In the genomic region with DNA sequence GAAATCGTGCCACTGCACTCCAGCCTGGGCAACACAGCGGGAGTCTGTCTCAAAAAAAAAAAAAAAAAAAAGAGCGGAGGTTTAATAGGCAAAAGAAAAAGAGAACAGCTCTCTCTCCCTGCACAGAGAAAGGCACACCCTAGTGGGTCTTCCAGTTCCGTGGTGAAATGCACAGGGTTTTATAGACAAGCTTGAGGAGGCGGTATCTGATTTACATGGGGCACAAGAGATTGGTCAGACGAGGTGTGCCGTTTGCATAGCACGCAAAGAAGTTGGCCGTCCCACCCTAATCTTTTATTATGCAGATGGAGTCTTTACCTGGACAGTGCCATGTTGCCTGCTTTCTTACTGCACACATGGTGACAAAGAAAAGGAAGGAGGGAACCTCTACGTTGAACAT, we compare ENCODE assay signal across 2 cellular contexts.
TF ChIP-seq lines count a peak whose summit lies in the region.

No MANE protein-coding gene starts in this region.

TF ChIP-seq in HEK293, 187 proteins besides CTCF, POLR2A, EP300 and RAD21 (continued from another document and continues in another):
- TF ChIP-seq, protein P1, sequence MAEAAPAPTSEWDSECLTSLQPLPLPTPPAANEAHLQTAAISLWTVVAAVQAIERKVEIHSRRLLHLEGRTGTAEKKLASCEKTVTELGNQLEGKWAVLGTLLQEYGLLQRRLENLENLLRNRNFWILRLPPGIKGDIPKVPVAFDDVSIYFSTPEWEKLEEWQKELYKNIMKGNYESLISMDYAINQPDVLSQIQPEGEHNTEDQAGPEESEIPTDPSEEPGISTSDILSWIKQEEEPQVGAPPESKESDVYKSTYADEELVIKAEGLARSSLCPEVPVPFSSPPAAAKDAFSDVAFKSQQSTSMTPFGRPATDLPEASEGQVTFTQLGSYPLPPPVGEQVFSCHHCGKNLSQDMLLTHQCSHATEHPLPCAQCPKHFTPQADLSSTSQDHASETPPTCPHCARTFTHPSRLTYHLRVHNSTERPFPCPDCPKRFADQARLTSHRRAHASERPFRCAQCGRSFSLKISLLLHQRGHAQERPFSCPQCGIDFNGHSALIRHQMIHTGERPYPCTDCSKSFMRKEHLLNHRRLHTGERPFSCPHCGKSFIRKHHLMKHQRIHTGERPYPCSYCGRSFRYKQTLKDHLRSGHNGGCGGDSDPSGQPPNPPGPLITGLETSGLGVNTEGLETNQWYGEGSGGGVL (tag by site-specific recombination; IDR thresholded peaks at IDR 0.05) = no peak
- TF ChIP-seq MYNN (tag by site-specific recombination; IDR thresholded peaks at IDR 0.05; ENCODE audit: borderline replicate concordance) (no peak), ZIC2 (tag by site-specific recombination; IDR thresholded peaks at IDR 0.05) (peak; percentile 31; the same call in 1 of the 2 replicates), ZNF629 (tag by site-specific recombination; IDR thresholded peaks at IDR 0.05) (no peak), ZFP37 (tag by site-specific recombination; IDR thresholded peaks at IDR 0.05) (no peak), ZNF140 (tag by site-specific recombination; IDR thresholded peaks at IDR 0.05) (no peak), ZEB2 (tag by site-specific recombination; IDR thresholded peaks at IDR 0.05) (no peak), ZNF768 (tag by site-specific recombination; IDR thresholded peaks at IDR 0.05) (no peak), ZNF23 (tag by site-specific recombination; IDR thresholded peaks at IDR 0.05; ENCODE audit: borderline replicate concordance) (no peak), ZFP69B (tag by site-specific recombination; IDR thresholded peaks at IDR 0.05) (no peak), TCF7L2 (IDR thresholded peaks at IDR 0.05; ENCODE audit: borderline replicate concordance, low read depth, low read length) (no peak), ZBTB17 (tag by site-specific recombination; IDR thresholded peaks at IDR 0.05) (peak; percentile 46; the same call in 1 of the 2 replicates), ZNF48 (tag by site-specific recombination; IDR thresholded peaks at IDR 0.05) (no peak), ZSCAN16 (tag by site-specific recombination; IDR thresholded peaks at IDR 0.05) (no peak), ZNF670 (tag by site-specific recombination; IDR thresholded peaks at IDR 0.05; ENCODE audit: low read depth) (no peak), GLI2 (tag by site-specific recombination; IDR thresholded peaks at IDR 0.05; ENCODE audit: borderline replicate concordance, low read depth) (no peak), SCRT2 (tag by site-specific recombination; IDR thresholded peaks at IDR 0.05) (no peak)
- TF ChIP-seq, protein P2, sequence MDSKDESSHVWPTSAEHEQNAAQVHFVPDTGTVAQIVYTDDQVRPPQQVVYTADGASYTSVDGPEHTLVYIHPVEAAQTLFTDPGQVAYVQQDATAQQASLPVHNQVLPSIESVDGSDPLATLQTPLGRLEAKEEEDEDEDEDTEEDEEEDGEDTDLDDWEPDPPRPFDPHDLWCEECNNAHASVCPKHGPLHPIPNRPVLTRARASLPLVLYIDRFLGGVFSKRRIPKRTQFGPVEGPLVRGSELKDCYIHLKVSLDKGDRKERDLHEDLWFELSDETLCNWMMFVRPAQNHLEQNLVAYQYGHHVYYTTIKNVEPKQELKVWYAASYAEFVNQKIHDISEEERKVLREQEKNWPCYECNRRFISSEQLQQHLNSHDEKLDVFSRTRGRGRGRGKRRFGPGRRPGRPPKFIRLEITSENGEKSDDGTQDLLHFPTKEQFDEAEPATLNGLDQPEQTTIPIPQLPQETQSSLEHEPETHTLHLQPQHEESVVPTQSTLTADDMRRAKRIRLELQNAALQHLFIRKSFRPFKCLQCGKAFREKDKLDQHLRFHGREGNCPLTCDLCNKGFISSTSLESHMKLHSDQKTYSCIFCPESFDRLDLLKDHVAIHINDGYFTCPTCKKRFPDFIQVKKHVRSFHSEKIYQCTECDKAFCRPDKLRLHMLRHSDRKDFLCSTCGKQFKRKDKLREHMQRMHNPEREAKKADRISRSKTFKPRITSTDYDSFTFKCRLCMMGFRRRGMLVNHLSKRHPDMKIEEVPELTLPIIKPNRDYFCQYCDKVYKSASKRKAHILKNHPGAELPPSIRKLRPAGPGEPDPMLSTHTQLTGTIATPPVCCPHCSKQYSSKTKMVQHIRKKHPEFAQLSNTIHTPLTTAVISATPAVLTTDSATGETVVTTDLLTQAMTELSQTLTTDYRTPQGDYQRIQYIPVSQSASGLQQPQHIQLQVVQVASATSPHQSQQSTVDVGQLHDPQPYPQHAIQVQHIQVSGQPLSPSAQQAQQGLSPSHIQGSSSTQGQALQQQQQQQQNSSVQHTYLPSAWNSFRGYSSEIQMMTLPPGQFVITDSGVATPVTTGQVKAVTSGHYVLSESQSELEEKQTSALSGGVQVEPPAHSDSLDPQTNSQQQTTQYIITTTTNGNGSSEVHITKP (tag by site-specific recombination; IDR thresholded peaks at IDR 0.05) = peak; percentile 73
- TF ChIP-seq, protein P3, sequence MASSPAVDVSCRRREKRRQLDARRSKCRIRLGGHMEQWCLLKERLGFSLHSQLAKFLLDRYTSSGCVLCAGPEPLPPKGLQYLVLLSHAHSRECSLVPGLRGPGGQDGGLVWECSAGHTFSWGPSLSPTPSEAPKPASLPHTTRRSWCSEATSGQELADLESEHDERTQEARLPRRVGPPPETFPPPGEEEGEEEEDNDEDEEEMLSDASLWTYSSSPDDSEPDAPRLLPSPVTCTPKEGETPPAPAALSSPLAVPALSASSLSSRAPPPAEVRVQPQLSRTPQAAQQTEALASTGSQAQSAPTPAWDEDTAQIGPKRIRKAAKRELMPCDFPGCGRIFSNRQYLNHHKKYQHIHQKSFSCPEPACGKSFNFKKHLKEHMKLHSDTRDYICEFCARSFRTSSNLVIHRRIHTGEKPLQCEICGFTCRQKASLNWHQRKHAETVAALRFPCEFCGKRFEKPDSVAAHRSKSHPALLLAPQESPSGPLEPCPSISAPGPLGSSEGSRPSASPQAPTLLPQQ (tag by site-specific recombination; IDR thresholded peaks at IDR 0.05) = no peak
- TF ChIP-seq, protein P4, sequence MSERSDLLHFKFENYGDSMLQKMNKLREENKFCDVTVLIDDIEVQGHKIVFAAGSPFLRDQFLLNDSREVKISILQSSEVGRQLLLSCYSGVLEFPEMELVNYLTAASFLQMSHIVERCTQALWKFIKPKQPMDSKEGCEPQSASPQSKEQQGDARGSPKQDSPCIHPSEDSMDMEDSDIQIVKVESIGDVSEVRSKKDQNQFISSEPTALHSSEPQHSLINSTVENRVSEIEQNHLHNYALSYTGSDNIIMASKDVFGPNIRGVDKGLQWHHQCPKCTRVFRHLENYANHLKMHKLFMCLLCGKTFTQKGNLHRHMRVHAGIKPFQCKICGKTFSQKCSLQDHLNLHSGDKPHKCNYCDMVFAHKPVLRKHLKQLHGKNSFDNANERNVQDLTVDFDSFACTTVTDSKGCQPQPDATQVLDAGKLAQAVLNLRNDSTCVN (tag by site-specific recombination; optimal IDR thresholded peaks at IDR 0.05) = no peak

TF ChIP-seq in WTC11, 78 proteins besides CTCF, POLR2A, EP300 and RAD21 (continued from another document):
- TF ChIP-seq, protein P5, sequence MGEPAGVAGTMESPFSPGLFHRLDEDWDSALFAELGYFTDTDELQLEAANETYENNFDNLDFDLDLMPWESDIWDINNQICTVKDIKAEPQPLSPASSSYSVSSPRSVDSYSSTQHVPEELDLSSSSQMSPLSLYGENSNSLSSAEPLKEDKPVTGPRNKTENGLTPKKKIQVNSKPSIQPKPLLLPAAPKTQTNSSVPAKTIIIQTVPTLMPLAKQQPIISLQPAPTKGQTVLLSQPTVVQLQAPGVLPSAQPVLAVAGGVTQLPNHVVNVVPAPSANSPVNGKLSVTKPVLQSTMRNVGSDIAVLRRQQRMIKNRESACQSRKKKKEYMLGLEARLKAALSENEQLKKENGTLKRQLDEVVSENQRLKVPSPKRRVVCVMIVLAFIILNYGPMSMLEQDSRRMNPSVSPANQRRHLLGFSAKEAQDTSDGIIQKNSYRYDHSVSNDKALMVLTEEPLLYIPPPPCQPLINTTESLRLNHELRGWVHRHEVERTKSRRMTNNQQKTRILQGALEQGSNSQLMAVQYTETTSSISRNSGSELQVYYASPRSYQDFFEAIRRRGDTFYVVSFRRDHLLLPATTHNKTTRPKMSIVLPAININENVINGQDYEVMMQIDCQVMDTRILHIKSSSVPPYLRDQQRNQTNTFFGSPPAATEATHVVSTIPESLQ (CRISPR knock-in tag; IDR thresholded peaks at IDR 0.05) = no peak
- TF ChIP-seq, protein P6, sequence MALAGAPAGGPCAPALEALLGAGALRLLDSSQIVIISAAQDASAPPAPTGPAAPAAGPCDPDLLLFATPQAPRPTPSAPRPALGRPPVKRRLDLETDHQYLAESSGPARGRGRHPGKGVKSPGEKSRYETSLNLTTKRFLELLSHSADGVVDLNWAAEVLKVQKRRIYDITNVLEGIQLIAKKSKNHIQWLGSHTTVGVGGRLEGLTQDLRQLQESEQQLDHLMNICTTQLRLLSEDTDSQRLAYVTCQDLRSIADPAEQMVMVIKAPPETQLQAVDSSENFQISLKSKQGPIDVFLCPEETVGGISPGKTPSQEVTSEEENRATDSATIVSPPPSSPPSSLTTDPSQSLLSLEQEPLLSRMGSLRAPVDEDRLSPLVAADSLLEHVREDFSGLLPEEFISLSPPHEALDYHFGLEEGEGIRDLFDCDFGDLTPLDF (CRISPR knock-in tag; IDR thresholded peaks at IDR 0.05) = no peak
- TF ChIP-seq, protein P7, sequence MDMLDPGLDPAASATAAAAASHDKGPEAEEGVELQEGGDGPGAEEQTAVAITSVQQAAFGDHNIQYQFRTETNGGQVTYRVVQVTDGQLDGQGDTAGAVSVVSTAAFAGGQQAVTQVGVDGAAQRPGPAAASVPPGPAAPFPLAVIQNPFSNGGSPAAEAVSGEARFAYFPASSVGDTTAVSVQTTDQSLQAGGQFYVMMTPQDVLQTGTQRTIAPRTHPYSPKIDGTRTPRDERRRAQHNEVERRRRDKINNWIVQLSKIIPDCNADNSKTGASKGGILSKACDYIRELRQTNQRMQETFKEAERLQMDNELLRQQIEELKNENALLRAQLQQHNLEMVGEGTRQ (CRISPR knock-in tag; IDR thresholded peaks at IDR 0.05) = no peak
- TF ChIP-seq, protein P8, sequence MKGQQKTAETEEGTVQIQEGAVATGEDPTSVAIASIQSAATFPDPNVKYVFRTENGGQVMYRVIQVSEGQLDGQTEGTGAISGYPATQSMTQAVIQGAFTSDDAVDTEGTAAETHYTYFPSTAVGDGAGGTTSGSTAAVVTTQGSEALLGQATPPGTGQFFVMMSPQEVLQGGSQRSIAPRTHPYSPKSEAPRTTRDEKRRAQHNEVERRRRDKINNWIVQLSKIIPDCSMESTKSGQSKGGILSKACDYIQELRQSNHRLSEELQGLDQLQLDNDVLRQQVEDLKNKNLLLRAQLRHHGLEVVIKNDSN (CRISPR knock-in tag; IDR thresholded peaks at IDR 0.05) = no peak
- TF ChIP-seq FOXP1 (CRISPR knock-in tag; IDR thresholded peaks at IDR 0.05; ENCODE audit: borderline replicate concordance) (no peak), NFE2L1 (CRISPR knock-in tag; IDR thresholded peaks at IDR 0.05) (no peak), GTF2I (CRISPR knock-in tag; conservative IDR thresholded peaks at IDR 0.05) (no peak), ETV6 (CRISPR knock-in tag; IDR thresholded peaks at IDR 0.05) (no peak)
- TF ChIP-seq, protein P9, sequence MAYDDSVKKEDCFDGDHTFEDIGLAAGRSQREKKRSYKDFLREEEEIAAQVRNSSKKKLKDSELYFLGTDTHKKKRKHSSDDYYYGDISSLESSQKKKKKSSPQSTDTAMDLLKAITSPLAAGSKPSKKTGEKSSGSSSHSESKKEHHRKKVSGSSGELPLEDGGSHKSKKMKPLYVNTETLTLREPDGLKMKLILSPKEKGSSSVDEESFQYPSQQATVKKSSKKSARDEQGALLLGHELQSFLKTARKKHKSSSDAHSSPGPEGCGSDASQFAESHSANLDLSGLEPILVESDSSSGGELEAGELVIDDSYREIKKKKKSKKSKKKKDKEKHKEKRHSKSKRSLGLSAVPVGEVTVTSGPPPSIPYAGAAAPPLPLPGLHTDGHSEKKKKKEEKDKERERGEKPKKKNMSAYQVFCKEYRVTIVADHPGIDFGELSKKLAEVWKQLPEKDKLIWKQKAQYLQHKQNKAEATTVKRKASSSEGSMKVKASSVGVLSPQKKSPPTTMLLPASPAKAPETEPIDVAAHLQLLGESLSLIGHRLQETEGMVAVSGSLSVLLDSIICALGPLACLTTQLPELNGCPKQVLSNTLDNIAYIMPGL (CRISPR knock-in tag; IDR thresholded peaks at IDR 0.05) = no peak
- TF ChIP-seq, protein P10, sequence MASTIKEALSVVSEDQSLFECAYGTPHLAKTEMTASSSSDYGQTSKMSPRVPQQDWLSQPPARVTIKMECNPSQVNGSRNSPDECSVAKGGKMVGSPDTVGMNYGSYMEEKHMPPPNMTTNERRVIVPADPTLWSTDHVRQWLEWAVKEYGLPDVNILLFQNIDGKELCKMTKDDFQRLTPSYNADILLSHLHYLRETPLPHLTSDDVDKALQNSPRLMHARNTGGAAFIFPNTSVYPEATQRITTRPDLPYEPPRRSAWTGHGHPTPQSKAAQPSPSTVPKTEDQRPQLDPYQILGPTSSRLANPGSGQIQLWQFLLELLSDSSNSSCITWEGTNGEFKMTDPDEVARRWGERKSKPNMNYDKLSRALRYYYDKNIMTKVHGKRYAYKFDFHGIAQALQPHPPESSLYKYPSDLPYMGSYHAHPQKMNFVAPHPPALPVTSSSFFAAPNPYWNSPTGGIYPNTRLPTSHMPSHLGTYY (CRISPR knock-in tag; IDR thresholded peaks at IDR 0.05) = no peak
- TF ChIP-seq, protein P11, sequence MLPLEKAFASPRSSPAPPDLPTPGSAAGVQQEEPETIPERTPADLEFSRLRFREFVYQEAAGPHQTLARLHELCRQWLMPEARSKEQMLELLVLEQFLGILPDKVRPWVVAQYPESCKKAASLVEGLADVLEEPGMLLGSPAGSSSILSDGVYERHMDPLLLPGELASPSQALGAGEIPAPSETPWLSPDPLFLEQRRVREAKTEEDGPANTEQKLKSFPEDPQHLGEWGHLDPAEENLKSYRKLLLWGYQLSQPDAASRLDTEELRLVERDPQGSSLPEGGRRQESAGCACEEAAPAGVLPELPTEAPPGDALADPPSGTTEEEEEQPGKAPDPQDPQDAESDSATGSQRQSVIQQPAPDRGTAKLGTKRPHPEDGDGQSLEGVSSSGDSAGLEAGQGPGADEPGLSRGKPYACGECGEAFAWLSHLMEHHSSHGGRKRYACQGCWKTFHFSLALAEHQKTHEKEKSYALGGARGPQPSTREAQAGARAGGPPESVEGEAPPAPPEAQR (CRISPR knock-in tag; IDR thresholded peaks at IDR 0.05) = no peak
- TF ChIP-seq, protein P12, sequence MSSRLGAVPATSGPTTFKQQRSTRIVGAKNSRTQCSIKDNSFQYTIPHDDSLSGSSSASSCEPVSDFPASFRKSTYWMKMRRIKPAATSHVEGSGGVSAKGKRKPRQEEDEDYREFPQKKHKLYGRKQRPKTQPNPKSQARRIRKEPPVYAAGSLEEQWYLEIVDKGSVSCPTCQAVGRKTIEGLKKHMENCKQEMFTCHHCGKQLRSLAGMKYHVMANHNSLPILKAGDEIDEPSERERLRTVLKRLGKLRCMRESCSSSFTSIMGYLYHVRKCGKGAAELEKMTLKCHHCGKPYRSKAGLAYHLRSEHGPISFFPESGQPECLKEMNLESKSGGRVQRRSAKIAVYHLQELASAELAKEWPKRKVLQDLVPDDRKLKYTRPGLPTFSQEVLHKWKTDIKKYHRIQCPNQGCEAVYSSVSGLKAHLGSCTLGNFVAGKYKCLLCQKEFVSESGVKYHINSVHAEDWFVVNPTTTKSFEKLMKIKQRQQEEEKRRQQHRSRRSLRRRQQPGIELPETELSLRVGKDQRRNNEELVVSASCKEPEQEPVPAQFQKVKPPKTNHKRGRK (CRISPR knock-in tag; IDR thresholded peaks at IDR 0.05; ENCODE audit: borderline replicate concordance) = no peak
